In the genomic region with DNA sequence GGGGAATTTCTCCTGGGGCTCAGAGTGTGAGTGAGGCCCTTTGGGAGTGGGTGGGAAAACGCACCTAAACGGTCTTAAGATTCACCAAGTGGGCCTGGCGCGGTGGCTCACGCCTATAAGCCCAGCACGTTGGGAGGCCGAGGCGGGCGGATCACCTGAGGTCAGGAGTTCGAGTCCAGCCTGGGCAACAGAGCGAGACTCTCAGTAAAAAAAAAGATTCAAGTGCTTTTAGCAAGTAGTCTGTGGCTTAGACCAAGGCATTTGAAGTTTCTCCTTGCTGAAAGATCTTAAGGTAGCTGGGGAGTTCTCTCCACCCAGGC, we compare ENCODE assay signal across 8 cellular contexts. TPM values are rescaled to one million over a fixed set of nuclear protein-coding genes. Genes with fewer than 3 reads are reported as not detected.
DNase-seq lines count a peak whose midpoint lies in the region; TF ChIP-seq lines count a peak whose summit lies in the region.

No MANE protein-coding gene starts in this region.

- H3K9me3 ChIP-seq in DOHH2 (ENCODE audit: control insufficient read depth, insufficient read depth, low read length) (no peaks in the 10 kb centered on the region), SJCRH30 (replicated peaks) (no peaks in the 10 kb centered on the region), esophagus muscularis mucosa (no peaks in the 10 kb centered on the region), trophoblast cell (ENCODE audit: insufficient read depth, low read depth, low read length) (peaks cover 1% of the 10 kb centered on the region)

- peak overlapping the region; percentile 78 for H3K27ac ChIP-seq in DOHH2 (ENCODE audit: low read depth, low read length)
- H3K27ac ChIP-seq in SJCRH30: peak overlapping the region; percentile 83; the same call in 1 of the 2 replicates
- peak overlapping the region; percentile 91 to 97 (median 96) for H3K27ac ChIP-seq in esophagus muscularis mucosa (replicated peaks in 1 of 4)
- peak overlapping the region; percentile 80 for H3K27ac ChIP-seq in trophoblast cell (ENCODE audit: low read depth, low read length)

- H3K79me1 ChIP-seq in trophoblast cell (ENCODE audit: low read length): peaks cover 16% of the 10 kb centered on the region

- TF ChIP-seq EP300 in esophagus muscularis mucosa (IDR thresholded peaks at IDR 0.05): no peak

- peak overlapping the region; percentile 89 for H3K9ac ChIP-seq in trophoblast cell (ENCODE audit: low read length)

- peaks cover 68% of the 10 kb centered on the region for H3K36me3 ChIP-seq in DOHH2 (ENCODE audit: control insufficient read depth, low read length)
- H3K36me3 ChIP-seq in SJCRH30: peaks cover 58% of the 10 kb centered on the region
- peaks cover 31 to 56% (median 49%) of the 10 kb centered on the region in 4 donors for H3K36me3 ChIP-seq in esophagus muscularis mucosa
- H3K36me3 ChIP-seq in trophoblast cell (ENCODE audit: control insufficient read depth in 1 of 2, insufficient read depth in 2 of 2, low read length in 2 of 2): peaks cover 41 to 45% of the 10 kb centered on the region in 2 experiments

- H2BK120ac ChIP-seq in trophoblast cell (ENCODE audit: insufficient read depth, low read length, poor library complexity): no peak overlapping the region

- WGBS in esophagus muscularis mucosa: 59% methylated on average over 11 of the region's 11 CpGs
- no CpG with 5 or more reads among the region's 11 CpGs for WGBS in trophoblast cell (ENCODE audit: extremely low coverage, insufficient coverage, insufficient read length)

- TF ChIP-seq POLR2A in esophagus muscularis mucosa (IDR thresholded peaks at IDR 0.05; ENCODE audit: low read depth): no peak

- peak overlapping the region; percentile 93 for H3K4ac ChIP-seq in trophoblast cell (ENCODE audit: low read depth, low read length)

- H3K18ac ChIP-seq in trophoblast cell (ENCODE audit: low read length): no peak overlapping the region

- peak overlapping the region; percentile 43 for H3K23ac ChIP-seq in trophoblast cell (ENCODE audit: low read length)

- H3K4me2 ChIP-seq in DOHH2 (ENCODE audit: low read length): peak overlapping the region; percentile 74
- H3K4me2 ChIP-seq in trophoblast cell (ENCODE audit: low read length): peak overlapping the region; percentile 85

- H3K4me1 ChIP-seq in DOHH2 (ENCODE audit: control insufficient read depth, low read length) (peaks cover 34% of the 10 kb centered on the region), SJCRH30 (0 out of 2 replicates have a peak, but pooled peaks cover 12% of the 10 kb centered on the region), esophagus muscularis mucosa (peaks cover 20 to 38% (median 33%) of the 10 kb centered on the region in 4 donors), trophoblast cell (ENCODE audit: control insufficient read depth in 1 of 2, insufficient read depth in 2 of 2, low read length in 2 of 2) (peaks cover 7 to 12% of the 10 kb centered on the region in 2 experiments)

- no peak overlapping the region for H2AK5ac ChIP-seq in trophoblast cell (ENCODE audit: low read length)

- peaks cover 67% of the 10 kb centered on the region for H3F3A ChIP-seq in DOHH2 (ENCODE audit: control insufficient read depth, insufficient read depth)

- no peak overlapping the region for H4K12ac ChIP-seq in trophoblast cell (ENCODE audit: low read depth, low read length)

- peaks cover 12% of the 10 kb centered on the region for H4K20me1 ChIP-seq in DOHH2 (ENCODE audit: control insufficient read depth, insufficient read depth, low read depth, low read length)

- DNase-seq in SJCRH30: no peak
- DNase-seq in esophagus muscularis mucosa (ENCODE audit: extremely low spot score): no peak
- no peak for DNase-seq in trophoblast cell
- DNase-seq in NCI-H526 (lab: John Stamatoyannopoulos, UW): no peak
- DNase-seq in NOMO-1 (lab: John Stamatoyannopoulos, UW; ENCODE audit: unreplicated experiment in 2 of 2): no peak
- DNase-seq in HT-29 (ENCODE audit: low spot score): no peak
- no peak for DNase-seq in AG08396 (ENCODE audit: low spot score)

- no peak overlapping the region for H2AFZ ChIP-seq in trophoblast cell (ENCODE audit: insufficient read depth, low read length, poor library complexity)

- H4K8ac ChIP-seq in trophoblast cell (ENCODE audit: low read depth, low read length): no peak overlapping the region

- intact Hi-C loops in esophagus muscularis mucosa (cut with DNase I): loop anchor here (5.0 kb wide), 1 partner anchor 44 kb away; the partner anchor contains the start of gene RNU5D-1

- no peaks in the 10 kb centered on the region for H3K9me2 ChIP-seq in DOHH2 (replicated peaks; ENCODE audit: control insufficient read depth, low read length)

- H2BK5ac ChIP-seq in trophoblast cell (ENCODE audit: low read depth, low read length, poor library complexity): no peak overlapping the region

- H2BK12ac ChIP-seq in trophoblast cell (ENCODE audit: low read length): no peak overlapping the region

- no peak overlapping the region for H4K91ac ChIP-seq in trophoblast cell (ENCODE audit: low read depth, low read length)

- H3K14ac ChIP-seq in trophoblast cell (ENCODE audit: low read length): peak overlapping the region; percentile 36

- H3K27me3 ChIP-seq in DOHH2 (ENCODE audit: control insufficient read depth, low read length) (no peaks in the 10 kb centered on the region), SJCRH30 (no peaks in the 10 kb centered on the region), esophagus muscularis mucosa (no peaks in the 10 kb centered on the region), trophoblast cell (ENCODE audit: insufficient read depth, low read length) (no peaks in the 10 kb centered on the region)

- peaks cover 54% of the 10 kb centered on the region for H3K79me2 ChIP-seq in DOHH2 (ENCODE audit: control insufficient read depth, low read length)
- peaks cover 19% of the 10 kb centered on the region for H3K79me2 ChIP-seq in trophoblast cell (ENCODE audit: control insufficient read depth, insufficient read depth, low read length, poor library complexity)

- TF ChIP-seq CTCF in DOHH2 (IDR thresholded peaks at IDR 0.05; ENCODE audit: low read depth, low read length, poor library complexity, severe bottlenecking) (no peak), esophagus muscularis mucosa (IDR thresholded peaks at IDR 0.05) (no peak)

- H3K4me3 ChIP-seq in DOHH2 (ENCODE audit: low read length) (peak overlapping the region; percentile 99), SJCRH30 (peak overlapping the region; percentile 67), esophagus muscularis mucosa (peak overlapping the region; percentile 62 to 83 (median 79)), trophoblast cell (ENCODE audit: low read depth, low read length) (peak overlapping the region; percentile 94)

RNA-seq across cellular contexts. Expression of gene RPS8, which starts 1.4 kb away (rescaled TPM):
- total RNA-seq in SJCRH30 (2014; rRNA removed; shearing (Covaris generic)): 3,055 and 3,167 TPM in 2 replicates
- total RNA-seq in esophagus muscularis mucosa: 1,000 to 10,000 TPM; 1,063 to 2,408 (median 1,844) TPM
- 4,158 and 4,170 TPM in 2 replicates for polyA plus RNA-seq in trophoblast cell (2013)
- total RNA-seq in HT-29 (2014; rRNA removed; shearing (Covaris generic)): 1,326 and 1,606 TPM in 2 replicates

RNA-seq across cellular contexts. Expression of gene BEST4, which starts 11.3 kb away (rescaled TPM):
- not detected in 2 replicates for total RNA-seq in SJCRH30 (2014; rRNA removed; shearing (Covaris generic))
- total RNA-seq in esophagus muscularis mucosa: under 1 TPM in 1 of 4 donors, not detected in 3; 0.29 TPM
- 0.14 TPM in 2 replicates for polyA plus RNA-seq in trophoblast cell (2013)
- 0.31 and 0.33 TPM in 2 replicates for total RNA-seq in HT-29 (2014; rRNA removed; shearing (Covaris generic))

RNA-seq across cellular contexts. Expression of gene PLK3, which starts 23.5 kb away (rescaled TPM):
- total RNA-seq in SJCRH30 (2014; rRNA removed; shearing (Covaris generic)): 8.0 and 11.4 TPM in 2 replicates
- total RNA-seq in esophagus muscularis mucosa: 10 to 100 TPM in 2 of 4 donors, 1 to 10 TPM in 2; 7.9 to 46.4 (median 10.5) TPM
- 16.6 TPM in 2 replicates for polyA plus RNA-seq in trophoblast cell (2013)
- total RNA-seq in HT-29 (2014; rRNA removed; shearing (Covaris generic)): 135 and 137 TPM in 2 replicates

RNA-seq across cellular contexts. Expression of gene DYNLT4, which starts 30.4 kb away (rescaled TPM):
- total RNA-seq in SJCRH30 (2014; rRNA removed; shearing (Covaris generic)): not detected in 2 replicates
- under 1 TPM in 1 of 4 donors, not detected in 3; 0.83 TPM for total RNA-seq in esophagus muscularis mucosa
- 0.07 TPM in 1 of 2 replicates, not detected in the other for polyA plus RNA-seq in trophoblast cell (2013)
- total RNA-seq in HT-29 (2014; rRNA removed; shearing (Covaris generic)): 3.4 and 10.4 TPM in 2 replicates

RNA-seq across cellular contexts. Expression of gene BTBD19, which starts 31.6 kb away (rescaled TPM):
- 0.43 and 1.4 TPM in 2 replicates for total RNA-seq in SJCRH30 (2014; rRNA removed; shearing (Covaris generic))
- 1 to 10 TPM; 2.7 to 6.6 (median 3.4) TPM for total RNA-seq in esophagus muscularis mucosa
- 5.8 and 5.9 TPM in 2 replicates for polyA plus RNA-seq in trophoblast cell (2013)
- total RNA-seq in HT-29 (2014; rRNA removed; shearing (Covaris generic)): 16.4 and 18.0 TPM in 2 replicates
